12 cellular contexts compared by ENCODE assay signal in the genomic region with DNA sequence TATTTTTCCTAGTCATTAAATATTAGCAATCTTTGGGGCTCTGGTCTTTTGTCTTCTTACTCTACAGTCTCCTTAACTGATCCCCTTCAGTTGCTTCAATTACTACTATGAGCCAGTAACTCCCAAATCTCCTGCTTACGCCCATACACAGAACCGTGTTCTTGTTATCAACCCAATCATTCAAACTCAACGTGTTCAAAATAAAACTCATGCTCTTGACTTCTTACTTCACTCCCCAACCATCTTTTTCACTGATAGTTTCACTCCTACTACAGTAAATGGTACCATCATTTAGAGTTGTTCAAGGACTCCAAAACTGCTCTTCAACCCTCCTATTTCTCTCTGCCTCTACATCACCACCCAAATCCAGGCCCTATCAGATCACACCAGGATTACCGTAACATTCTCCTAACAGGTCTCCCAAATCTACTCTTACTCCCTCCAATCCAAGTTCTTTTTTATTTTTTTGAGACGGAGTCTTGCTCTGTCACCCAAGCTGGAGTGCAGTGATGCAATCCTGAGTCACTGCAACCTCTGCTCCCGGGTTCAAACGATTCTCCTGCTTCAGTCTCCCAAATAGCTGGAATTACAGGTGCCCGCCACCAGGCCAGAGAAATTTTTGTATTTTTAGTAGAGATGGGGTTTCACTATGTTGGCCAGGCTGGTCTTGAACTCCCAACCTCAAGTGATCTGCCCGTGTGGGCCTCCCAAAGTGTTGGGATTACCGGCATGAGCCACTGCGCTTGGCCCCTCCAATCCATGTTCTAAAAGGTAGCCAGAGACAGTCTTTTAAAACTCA. TPM values are rescaled to one million over a fixed set of nuclear protein-coding genes. Genes with fewer than 3 reads are reported as not detected.
DNase-seq lines count a peak whose midpoint lies in the region; ATAC-seq, FAIRE-seq and TF ChIP-seq lines count a peak whose summit lies in the region.
"Had no signal": no experiment of that assay in that cellular context is flagged by ENCODE, and none has a peak within 500 bp of the region (broad histone marks: within the 10 kb centered on the region; RNA-seq: fewer than 3 reads in every experiment).

No MANE protein-coding gene starts in this region.

- peak overlapping the region; percentile 100 for H3K4me3 ChIP-seq in endodermal cell (ENCODE audit: low read length)
- no peak overlapping the region for H3K4me3 ChIP-seq in sigmoid colon
- no peak overlapping the region for H3K4me3 ChIP-seq in tibial nerve

- H3K9me3 ChIP-seq in endodermal cell (ENCODE audit: control insufficient read depth, low read length) (peaks cover 13% of the 10 kb centered on the region), sigmoid colon (no peaks in the 10 kb centered on the region), tibial nerve (no peaks in the 10 kb centered on the region)

- H3K36me3 Mint-ChIP-seq in activated CD4-positive, alpha-beta T cell treated with anti-CD3 and anti-CD28 coated beads, Interleukin-2, amount 10 ng/mL, durations not matched to agents 24 days and 14 days (ENCODE audit: low read depth) = peaks cover 65% of the 10 kb centered on the region
- H3K36me3 Mint-ChIP-seq in endodermal cell (ENCODE audit: low read depth) = peaks cover 60% of the 10 kb centered on the region

- H3K4me1 ChIP-seq in endodermal cell (ENCODE audit: control insufficient read depth, insufficient read depth, low read length) (peaks cover 7% of the 10 kb centered on the region), sigmoid colon (peaks cover 0 to 42% (median 40%) of the 10 kb centered on the region in 4 donors), tibial nerve (peaks cover 0 to 49% (median 18%) of the 10 kb centered on the region in 4 donors)

- intact Hi-C loops in activated CD4-positive, alpha-beta T cell treated with anti-CD3 and anti-CD28 coated beads, Interleukin-2, amount 10 ng/mL, durations not matched to agents 24 days and 14 days (cut with micrococcal nuclease) = no loop called here
- intact Hi-C loops in sigmoid colon (cut with DNase I) = no loop called here

- H3K4me1 Mint-ChIP-seq in activated CD4-positive, alpha-beta T cell treated with anti-CD3 and anti-CD28 coated beads, Interleukin-2, amount 10 ng/mL, durations not matched to agents 24 days and 14 days = peaks cover 56% of the 10 kb centered on the region
- peaks cover 44% of the 10 kb centered on the region for H3K4me1 Mint-ChIP-seq in endodermal cell

- H3K36me3 ChIP-seq in endodermal cell (ENCODE audit: control insufficient read depth, insufficient read depth, low read length) = peaks cover 55% of the 10 kb centered on the region
- H3K36me3 ChIP-seq in sigmoid colon = peaks cover 0 to 22% (median 10%) of the 10 kb centered on the region in 4 donors
- H3K36me3 ChIP-seq in tibial nerve = peaks cover 0 to 23% (median 0%) of the 10 kb centered on the region in 3 donors

- peak overlapping the region; percentile 30 for H3K27ac Mint-ChIP-seq in activated CD4-positive, alpha-beta T cell treated with anti-CD3 and anti-CD28 coated beads, Interleukin-2, amount 10 ng/mL, durations not matched to agents 24 days and 14 days
- H3K27ac Mint-ChIP-seq in endodermal cell = peak overlapping the region; percentile 2

- H3K27me3 Mint-ChIP-seq in activated CD4-positive, alpha-beta T cell treated with anti-CD3 and anti-CD28 coated beads, Interleukin-2, amount 10 ng/mL, durations not matched to agents 24 days and 14 days = no peaks in the 10 kb centered on the region
- no peaks in the 10 kb centered on the region for H3K27me3 Mint-ChIP-seq in endodermal cell (ENCODE audit: insufficient read depth)

- DNase-seq in activated CD4-positive, alpha-beta T cell treated with anti-CD3 and anti-CD28 coated beads, Interleukin-2, amount 10 ng/mL, durations not matched to agents 24 days and 14 days = no peak
- no peak for DNase-seq in activated CD4-positive, alpha-beta T cell treated with anti-CD3 and anti-CD28 coated beads, Interleukin-2, amount 50 U/mL, for 1 hour
- peak; percentile 14 for DNase-seq in RCC 7860 (ENCODE audit: low spot score)
- DNase-seq in endodermal cell = no peak
- DNase-seq in sigmoid colon = no peak
- no peak for DNase-seq in tibial nerve (ENCODE audit: low spot score in 2 of 2)
- DNase-seq: cerebellar nuclear complex, NCI-H82, WERI-Rb-1 had no signal

- peaks cover 8% of the 10 kb centered on the region for H3K9me3 Mint-ChIP-seq in activated CD4-positive, alpha-beta T cell treated with anti-CD3 and anti-CD28 coated beads, Interleukin-2, amount 10 ng/mL, durations not matched to agents 24 days and 14 days
- peaks cover 2% of the 10 kb centered on the region for H3K9me3 Mint-ChIP-seq in endodermal cell

- H3K9ac ChIP-seq in endodermal cell (ENCODE audit: extremely low read depth, low read length, poor library complexity, severe bottlenecking) = no peak overlapping the region

- peak overlapping the region; percentile 99 for H3K4me3 Mint-ChIP-seq in activated CD4-positive, alpha-beta T cell treated with anti-CD3 and anti-CD28 coated beads, Interleukin-2, amount 10 ng/mL, durations not matched to agents 24 days and 14 days
- H3K4me3 Mint-ChIP-seq in endodermal cell = no peak overlapping the region

- ATAC-seq in GM18870 (IDR thresholded peaks at IDR 0.05; ENCODE audit: unreplicated experiment) (no peak), GM21423 (IDR thresholded peaks at IDR 0.05; ENCODE audit: unreplicated experiment) (no peak)

- TF ChIP-seq POLR2A in sigmoid colon (IDR thresholded peaks at IDR 0.05) (no peak), tibial nerve (IDR thresholded peaks at IDR 0.05) (no peak)

- H3K27ac ChIP-seq in endodermal cell (ENCODE audit: low read depth, low read length) (no peak overlapping the region), sigmoid colon (peak overlapping the region in 3 of 4 donors; percentile 10 to 48 (median 37)), tibial nerve (no peak overlapping the region)
- H3K27ac ChIP-seq: WERI-Rb-1 had no signal

- FAIRE-seq in RCC 7860 (lab: Jason Lieb, UNC) = no peak
- FAIRE-seq: H54 had no signal

- TF ChIP-seq CTCF in endodermal cell (conservative IDR thresholded peaks at IDR 0.05) = no peak
- TF ChIP-seq CTCF in sigmoid colon (IDR thresholded peaks at IDR 0.05) = no peak
- no peak for TF ChIP-seq CTCF in tibial nerve (IDR thresholded peaks at IDR 0.05)

- no peaks in the 10 kb centered on the region for H3K27me3 ChIP-seq in endodermal cell (ENCODE audit: control insufficient read depth, insufficient read depth, low read length, poor library complexity, severe bottlenecking)
- H3K27me3 ChIP-seq in sigmoid colon = no peaks in the 10 kb centered on the region
- H3K27me3 ChIP-seq in tibial nerve = no peaks in the 10 kb centered on the region

- WGBS in endodermal cell (ENCODE audit: insufficient coverage in 1 of 2, insufficient read length in 1 of 2), 2 experiments = 86 to 93% methylated on average over 10 to 11 of the region's 11 CpGs
- whole genome bisulfite sequencing in sigmoid colon, 2 donors = 92 to 94% methylated on average over 11 of the region's 11 CpGs
- WGBS in tibial nerve, 2 donors = 88 to 89% methylated on average over 11 of the region's 11 CpGs

- TF ChIP-seq EP300 in sigmoid colon (IDR thresholded peaks at IDR 0.05) = no peak
- TF ChIP-seq EP300 in tibial nerve (IDR thresholded peaks at IDR 0.05) = no peak

RNA-seq across cellular contexts. Expression of a gene that starts 3.0 kb away (rescaled TPM):
- total RNA-seq in activated CD4-positive, alpha-beta T cell treated with anti-CD3 and anti-CD28 coated beads, Interleukin-2, amount 10 ng/mL, durations not matched to agents 24 days and 14 days = 206 and 214 TPM in 2 replicates
- total RNA-seq in endodermal cell (100 to 1,000 TPM; 141 to 154 TPM), sigmoid colon (10 to 100 TPM; 29.6 to 46.8 (median 37.6) TPM), tibial nerve (10 to 100 TPM; 29.0 to 80.7 (median 50.2) TPM)
- polyA plus RNA-seq in endodermal cell (2013, experiment 1 of 2) = 120 TPM
- polyA plus RNA-seq in endodermal cell (2013, experiment 2 of 2) = 113 TPM
- polyA plus RNA-seq in sigmoid colon = 10 to 100 TPM; 28.7 to 65.2 (median 33.6) TPM

RNA-seq across cellular contexts. Expression of a gene that starts 3.3 kb away (rescaled TPM):
- 43.8 and 46.9 TPM in 2 replicates for total RNA-seq in activated CD4-positive, alpha-beta T cell treated with anti-CD3 and anti-CD28 coated beads, Interleukin-2, amount 10 ng/mL, durations not matched to agents 24 days and 14 days
- total RNA-seq in endodermal cell = 100 to 1,000 TPM in 1 of 2 donors, 10 to 100 TPM in 1; 91.4 to 112 TPM
- 39.8 TPM for polyA plus RNA-seq in endodermal cell (2013, experiment 1 of 2)
- 37.9 TPM for polyA plus RNA-seq in endodermal cell (2013, experiment 2 of 2)
- total RNA-seq in sigmoid colon = 10 to 100 TPM; 25.2 to 50.7 (median 28.9) TPM
- 10 to 100 TPM in 2 of 3 donors, 1 to 10 TPM in 1; 3.2 to 12.7 (median 10.2) TPM for polyA plus RNA-seq in sigmoid colon
- 10 to 100 TPM; 24.0 to 55.5 (median 33.4) TPM for total RNA-seq in tibial nerve

RNA-seq across cellular contexts. Expression of a gene that starts 56.6 kb away (rescaled TPM):
- total RNA-seq in activated CD4-positive, alpha-beta T cell treated with anti-CD3 and anti-CD28 coated beads, Interleukin-2, amount 10 ng/mL, durations not matched to agents 24 days and 14 days = not detected in 2 replicates
- total RNA-seq in endodermal cell (1 to 10 TPM; 6.0 to 7.2 TPM), sigmoid colon (10 to 100 TPM in 1 of 4 donors, 1 to 10 TPM in 1, under 1 TPM in 2; 0.41 to 10.2 (median 1.6) TPM), tibial nerve (under 1 TPM in 1 of 4 donors, not detected in 3; 0.21 TPM)
- 32.9 TPM for polyA plus RNA-seq in endodermal cell (2013, experiment 1 of 2)
- polyA plus RNA-seq in endodermal cell (2013, experiment 2 of 2) = 26.5 TPM
- 1 to 10 TPM in 1 of 3 donors, under 1 TPM in 1, not detected in 1; 0.20 to 1.2 TPM for polyA plus RNA-seq in sigmoid colon

Comparison
In these comparisons a context has a peak if more than half of its experiments do, and no peak if none do; other contexts are left out.
1. H3K27ac ChIP-seq: peak in sigmoid colon (3 of 4); none in endodermal cell (single experiment) and tibial nerve (0 of 4).